19 cellular contexts compared by ENCODE assay signal in genomic region chr4:136687118-136687517, GRCh38.
DNase-seq lines count a peak whose midpoint lies in the region; ATAC-seq, FAIRE-seq and TF ChIP-seq lines count a peak whose summit lies in the region.
"Had no signal": no experiment of that assay in that cellular context is flagged by ENCODE, and none has a peak within 500 bp of the region (broad histone marks: within the 10 kb centered on the region; RNA-seq: fewer than 3 reads in every experiment).

No MANE protein-coding gene starts in this region.

- peaks cover 40% of the 10 kb centered on the region for H3K4me1 Mint-ChIP-seq in WTC11
- H3K4me1 Mint-ChIP-seq: activated CD4-positive, alpha-beta T cell treated with anti-CD3 and anti-CD28 coated beads, Interleukin-2, amount 10 ng/mL, durations not matched to agents 7 days and 5 days; activated naive CD8-positive, alpha-beta T cell treated with anti-CD3 and anti-CD28 coated beads, Interleukin-2, amount 50 U/mL, for 24 hours; stimulated activated memory B cell treated with anti-CD40 and anti-IgM and Interleukin-4, amounts not matched to agents 10 μg/mL and 1 μg/mL and 100 μg/mL, for 72 hours; T-helper 17 cell had no signal

- no peak for FAIRE-seq in kidney (lab: Jason Lieb, UNC)

- H3K27ac Mint-ChIP-seq in WTC11 = no peak overlapping the region
- H3K27ac Mint-ChIP-seq: activated CD4-positive, alpha-beta T cell treated with anti-CD3 and anti-CD28 coated beads, Interleukin-2, amount 10 ng/mL, durations not matched to agents 7 days and 5 days; activated naive CD8-positive, alpha-beta T cell treated with anti-CD3 and anti-CD28 coated beads, Interleukin-2, amount 50 U/mL, for 24 hours; activated T-cell treated with anti-CD3 and anti-CD28 coated beads, Interleukin-2, amount 50 U/mL, for 24 hours; CD4-positive, alpha-beta T cell; natural killer cell treated with Interleukin-12 subunit alpha and Interleukin-12 subunit beta and Interleukin-15 and Interleukin-18, amount 100 ng/mL, for 72 hours; stimulated activated memory B cell treated with anti-CD40 and anti-IgM and Interleukin-4, amounts not matched to agents 10 μg/mL and 1 μg/mL and 100 μg/mL, for 72 hours; T-helper 17 cell had no signal

- 0 out of 2 replicates have a peak, but pooled peaks have one; percentile 16 for TF ChIP-seq CTCF in WTC11 (IDR thresholded peaks at IDR 0.05)
- no peak for TF ChIP-seq CTCF in kidney (IDR thresholded peaks at IDR 0.05; ENCODE audit: borderline replicate concordance, extremely low read depth, insufficient read depth)

- POLR2A ChIA-PET in WTC11 (lab: Charles Lee) = interaction anchor here (0.6 kb wide), 1 partner anchor 206 kb away, joined by 5 read pairs; no protein-coding TSS in a partner anchor

- intact Hi-C loops in kidney (cut with DNase I) = no loop called here

- peak; percentile 88 for ATAC-seq in WTC11
- ATAC-seq in HG03378 (IDR thresholded peaks at IDR 0.05; ENCODE audit: unreplicated experiment) = no peak
- ATAC-seq in HG03175 (IDR thresholded peaks at IDR 0.05; ENCODE audit: unreplicated experiment) = no peak
- ATAC-seq: activated naive CD8-positive, alpha-beta T cell treated with anti-CD3 and anti-CD28 coated beads, Interleukin-2, amount 50 U/mL, for 24 hours; esophagus mucosa; natural killer cell treated with Interleukin-12 subunit alpha and Interleukin-12 subunit beta and Interleukin-15 and Interleukin-18, amount 100 ng/mL, for 72 hours; right cardiac atrium; stimulated activated memory B cell treated with anti-CD40 and anti-IgM and Interleukin-4, amounts not matched to agents 10 μg/mL and 1 μg/mL and 100 μg/mL, for 72 hours; T-helper 17 cell had no signal

- H3K4me1 ChIP-seq in kidney (ENCODE audit: control insufficient read depth in 1 of 2, insufficient read depth in 1 of 2, low read depth in 1 of 2, low read length in 2 of 2) = no peaks in the 10 kb centered on the region
- H3K4me1 ChIP-seq: Peyer's patch had no signal

- no peaks in the 10 kb centered on the region for H3K36me3 ChIP-seq in kidney (ENCODE audit: control insufficient read depth in 1 of 2, insufficient read depth in 2 of 2, low read length in 2 of 2)
- H3K36me3 ChIP-seq: Peyer's patch had no signal

- peaks cover 13% of the 10 kb centered on the region for H3K9me3 Mint-ChIP-seq in WTC11
- H3K9me3 Mint-ChIP-seq: activated CD4-positive, alpha-beta T cell treated with anti-CD3 and anti-CD28 coated beads, Interleukin-2, amount 10 ng/mL, durations not matched to agents 7 days and 5 days; natural killer cell treated with Interleukin-12 subunit alpha and Interleukin-12 subunit beta and Interleukin-15 and Interleukin-18, amount 100 ng/mL, for 72 hours had no signal

- no peaks in the 10 kb centered on the region for H3K27me3 Mint-ChIP-seq in WTC11 (ENCODE audit: low read depth)
- H3K27me3 Mint-ChIP-seq: activated CD4-positive, alpha-beta T cell treated with anti-CD3 and anti-CD28 coated beads, Interleukin-2, amount 10 ng/mL, durations not matched to agents 7 days and 5 days; activated naive CD8-positive, alpha-beta T cell treated with anti-CD3 and anti-CD28 coated beads, Interleukin-2, amount 50 U/mL, for 24 hours; activated T-cell treated with anti-CD3 and anti-CD28 coated beads, Interleukin-2, amount 50 U/mL, for 24 hours; CD4-positive, alpha-beta T cell; stimulated activated memory B cell treated with anti-CD40 and anti-IgM and Interleukin-4, amounts not matched to agents 10 μg/mL and 1 μg/mL and 100 μg/mL, for 72 hours; T-helper 17 cell had no signal

- CTCF ChIA-PET in WTC11 (lab: Charles Lee) = interaction anchor here (0.8 to 1.5 kb wide), 3 partner anchors 9 to 176 kb away, joined by 3 to 15 read pairs (median 3); no protein-coding TSS in a partner anchor

- no peaks in the 10 kb centered on the region for H3K9me3 ChIP-seq in kidney (ENCODE audit: control insufficient read depth in 1 of 2, low read length in 2 of 2)
- H3K9me3 ChIP-seq: Peyer's patch had no signal

- no peak overlapping the region for H3K27ac ChIP-seq in kidney (ENCODE audit: low read depth in 2 of 2, low read length in 2 of 2)
- H3K27ac ChIP-seq: Peyer's patch had no signal

- H3K4me3 ChIP-seq in kidney (ENCODE audit: low read length in 2 of 2) = no peak overlapping the region
- H3K4me3 ChIP-seq: Peyer's patch had no signal

- H3K4me3 Mint-ChIP-seq in WTC11 = no peak overlapping the region
- H3K4me3 Mint-ChIP-seq: activated CD4-positive, alpha-beta T cell treated with anti-CD3 and anti-CD28 coated beads, Interleukin-2, amount 10 ng/mL, durations not matched to agents 7 days and 5 days; activated naive CD8-positive, alpha-beta T cell treated with anti-CD3 and anti-CD28 coated beads, Interleukin-2, amount 50 U/mL, for 24 hours; activated T-cell treated with anti-CD3 and anti-CD28 coated beads, Interleukin-2, amount 50 U/mL, for 24 hours; CD4-positive, alpha-beta T cell; natural killer cell treated with Interleukin-12 subunit alpha and Interleukin-12 subunit beta and Interleukin-15 and Interleukin-18, amount 100 ng/mL, for 72 hours; stimulated activated memory B cell treated with anti-CD40 and anti-IgM and Interleukin-4, amounts not matched to agents 10 μg/mL and 1 μg/mL and 100 μg/mL, for 72 hours; T-helper 17 cell had no signal

- H3K9ac ChIP-seq in kidney (ENCODE audit: low read length in 2 of 2) = no peak overlapping the region

- in situ Hi-C loops in G401 (cut with HindIII; ENCODE audit: low sequenced_read_pairs) = no loop called here
- in situ Hi-C loops in KBM-7 (cut with MboI; ENCODE audit: low pct_unique_long_range_greater_than_20kb, low sequenced_read_pairs) = no loop called here

- no peaks in the 10 kb centered on the region for H3K36me3 Mint-ChIP-seq in WTC11
- H3K36me3 Mint-ChIP-seq: natural killer cell treated with Interleukin-12 subunit alpha and Interleukin-12 subunit beta and Interleukin-15 and Interleukin-18, amount 100 ng/mL, for 72 hours; stimulated activated memory B cell treated with anti-CD40 and anti-IgM and Interleukin-4, amounts not matched to agents 10 μg/mL and 1 μg/mL and 100 μg/mL, for 72 hours had no signal

- DNase-seq in G401 (ENCODE audit: low spot score) (peak; percentile 1), KBM-7 (peak; percentile 3), WTC11 (ENCODE audit: low spot score) (peak; percentile 14), kidney (peak; percentile 31), pons (ENCODE audit: low spot score) (no peak)
- DNase-seq: activated CD4-positive, alpha-beta T cell treated with anti-CD3 and anti-CD28 coated beads, Interleukin-2, amount 10 ng/mL, durations not matched to agents 7 days and 5 days; activated naive CD8-positive, alpha-beta T cell treated with anti-CD3 and anti-CD28 coated beads, Interleukin-2, amount 50 U/mL, for 24 hours; activated T-cell treated with anti-CD3 and anti-CD28 coated beads, Interleukin-2, amount 50 U/mL, for 24 hours; CD4-positive, alpha-beta T cell; GF-D8; hippocampal formation; Peyer's patch; right cardiac atrium; T-helper 17 cell had no signal

TF ChIP-seq in WTC11, 78 proteins besides CTCF, POLR2A, EP300 and RAD21:
- TF ChIP-seq IRF2 (CRISPR knock-in tag; IDR thresholded peaks at IDR 0.05; ENCODE audit: borderline replicate concordance, low read depth) = no peak
- TF ChIP-seq KAT7 (CRISPR knock-in tag; IDR thresholded peaks at IDR 0.05; ENCODE audit: borderline replicate concordance) = no peak
- TF ChIP-seq SP1 (CRISPR knock-in tag; conservative IDR thresholded peaks at IDR 0.05) = no peak
- TF ChIP-seq MYBL2 (CRISPR knock-in tag; IDR thresholded peaks at IDR 0.05) = no peak
- no peak for TF ChIP-seq ZBTB43 (CRISPR knock-in tag; IDR thresholded peaks at IDR 0.05)
- no peak for TF ChIP-seq NR2C2 (CRISPR knock-in tag; IDR thresholded peaks at IDR 0.05)
- TF ChIP-seq JUN (CRISPR knock-in tag; IDR thresholded peaks at IDR 0.05) = no peak
- no peak for TF ChIP-seq ESRRA (CRISPR knock-in tag; IDR thresholded peaks at IDR 0.05; ENCODE audit: borderline replicate concordance)
- TF ChIP-seq PREB (CRISPR knock-in tag; IDR thresholded peaks at IDR 0.05; ENCODE audit: borderline replicate concordance) = no peak
- no peak for TF ChIP-seq NFE2L1 (CRISPR knock-in tag; IDR thresholded peaks at IDR 0.05)
- no peak for TF ChIP-seq ZNF317 (CRISPR knock-in tag; IDR thresholded peaks at IDR 0.05; ENCODE audit: borderline replicate concordance, low read depth)
